ENCODE assay signal across 9 cellular contexts in genomic region chr3:48301814-48302194, GRCh38. TPM values are rescaled to one million over a fixed set of nuclear protein-coding genes. Genes with fewer than 3 reads are reported as not detected.
A peak's percentile ranks its signal among the peaks of the same experiment; 100 is the strongest.
DNase-seq lines count a peak whose midpoint lies in the region; ATAC-seq and TF ChIP-seq lines count a peak whose summit lies in the region.
"Had no signal": no experiment of that assay in that cellular context is flagged by ENCODE, and none has a peak within 500 bp of the region (broad histone marks: within the 10 kb centered on the region; RNA-seq: fewer than 3 reads in every experiment).

No MANE protein-coding gene starts in this region.

- WGBS in esophagus squamous epithelium, 2 donors: 5 to 6% methylated on average over 11 of the region's 11 CpGs

- peak; percentile 1 for DNase-seq in NCI-H2029 treated with DMSO at 0.1 percent for 48 hours (lab: John Stamatoyannopoulos, UW)
- no peak for DNase-seq in NCI-H2029 (lab: John Stamatoyannopoulos, UW)
- DNase-seq in T-helper 17 cell: no peak
- DNase-seq in esophagus squamous epithelium (lab: John Stamatoyannopoulos, UW): no peak
- DNase-seq in naive thymus-derived CD8-positive, alpha-beta T cell: peak in 1 of 10 donors; percentile 2
- DNase-seq in DMS153 treated with DMSO at 0.1 percent for 48 hours (lab: John Stamatoyannopoulos, UW; ENCODE audit: unreplicated experiment): no peak

- H3K27ac ChIP-seq in esophagus squamous epithelium: peak overlapping the region; percentile 94 to 99 (median 99)

- POLR2A ChIA-PET in naive thymus-derived CD8-positive, alpha-beta T cell (lab: Charles Lee): interaction anchor here (0.5 to 2.6 kb wide), 6 partner anchors 33 to 1897 kb away, joined by 3 to 20 read pairs (median 4); partner anchors contain the start of genes WDR6 and ZNF589

- peak overlapping the region; percentile 94 for H3K27ac Mint-ChIP-seq in T-helper 17 cell
- H3K27ac Mint-ChIP-seq in naive thymus-derived CD8-positive, alpha-beta T cell: peak overlapping the region; percentile 85 to 98 (median 94)

- no peak for TF ChIP-seq POLR2A in esophagus squamous epithelium (IDR thresholded peaks at IDR 0.05)

- H3K9me3 ChIP-seq in T-helper 17 cell (ENCODE audit: control insufficient read depth, low read length, poor library complexity, severe bottlenecking) (no peaks in the 10 kb centered on the region), esophagus squamous epithelium (no peaks in the 10 kb centered on the region)

- peaks cover 0 to 7% (median 5%) of the 10 kb centered on the region in 9 donors for H3K9me3 Mint-ChIP-seq in naive thymus-derived CD8-positive, alpha-beta T cell

- H3K27me3 ChIP-seq in esophagus squamous epithelium: peaks cover 0 to 2% (median 0%) of the 10 kb centered on the region in 4 donors

- H3K4me3 ChIP-seq in esophagus squamous epithelium: peak overlapping the region; percentile 84 to 94 (median 91)

- peaks cover 3 to 18% (median 5%) of the 10 kb centered on the region in 3 donors for H3K36me3 ChIP-seq in esophagus squamous epithelium

- peaks cover 4% of the 10 kb centered on the region for H3K36me3 Mint-ChIP-seq in T-helper 17 cell (ENCODE audit: low read depth)
- H3K36me3 Mint-ChIP-seq in naive thymus-derived CD8-positive, alpha-beta T cell: peaks cover 5 to 15% (median 11%) of the 10 kb centered on the region in 3 donors

- intact Hi-C loops in esophagus squamous epithelium (cut with DNase I): no loop called here

- peak overlapping the region; percentile 97 for H3K4me3 Mint-ChIP-seq in T-helper 17 cell
- peak overlapping the region; percentile 81 to 97 (median 92) for H3K4me3 Mint-ChIP-seq in naive thymus-derived CD8-positive, alpha-beta T cell

- no peaks in the 10 kb centered on the region for H3K27me3 Mint-ChIP-seq in T-helper 17 cell
- peaks cover 0 to 4% (median 1%) of the 10 kb centered on the region in 5 donors for H3K27me3 Mint-ChIP-seq in naive thymus-derived CD8-positive, alpha-beta T cell

- peaks cover 36% of the 10 kb centered on the region for H3K4me1 Mint-ChIP-seq in T-helper 17 cell
- H3K4me1 Mint-ChIP-seq in naive thymus-derived CD8-positive, alpha-beta T cell: peaks cover 27 to 46% (median 44%) of the 10 kb centered on the region in 4 donors

- ATAC-seq in HG03135 (IDR thresholded peaks at IDR 0.05; ENCODE audit: unreplicated experiment) (peak; percentile 13), T-helper 17 cell (peak; percentile 13), HG02588 (IDR thresholded peaks at IDR 0.05; ENCODE audit: unreplicated experiment) (no peak)
- peak; percentile 7 to 21 for ATAC-seq in naive thymus-derived CD8-positive, alpha-beta T cell

- TF ChIP-seq CTCF in esophagus squamous epithelium (IDR thresholded peaks at IDR 0.05): no peak

- peaks cover 7 to 62% (median 21%) of the 10 kb centered on the region in 3 donors for H3K4me1 ChIP-seq in esophagus squamous epithelium

RNA-seq across cellular contexts. Expression of gene NME6, which starts 0.6 kb away (rescaled TPM):
- total RNA-seq in T-helper 17 cell: 10 to 100 TPM; 13.4 to 17.0 TPM
- total RNA-seq in esophagus squamous epithelium: 10 to 100 TPM; 25.9 to 30.7 (median 27.2) TPM
- 10 to 100 TPM; 34.3 to 40.4 TPM for total RNA-seq in naive thymus-derived CD8-positive, alpha-beta T cell
- 10 to 100 TPM; 47.7 to 50.3 (median 48.6) TPM for polyA plus RNA-seq in naive thymus-derived CD8-positive, alpha-beta T cell

RNA-seq across cellular contexts. Expression of gene SPINK8, which starts 31.7 kb away (rescaled TPM):
- not detected for total RNA-seq in T-helper 17 cell
- not detected for total RNA-seq in esophagus squamous epithelium
- not detected for total RNA-seq in naive thymus-derived CD8-positive, alpha-beta T cell
- not detected for polyA plus RNA-seq in naive thymus-derived CD8-positive, alpha-beta T cell
- total RNA-seq: dermis microvascular lymphatic vessel endothelial cell had no signal
